Comparison of ENCODE assay signal across 22 cellular contexts in the genomic region with DNA sequence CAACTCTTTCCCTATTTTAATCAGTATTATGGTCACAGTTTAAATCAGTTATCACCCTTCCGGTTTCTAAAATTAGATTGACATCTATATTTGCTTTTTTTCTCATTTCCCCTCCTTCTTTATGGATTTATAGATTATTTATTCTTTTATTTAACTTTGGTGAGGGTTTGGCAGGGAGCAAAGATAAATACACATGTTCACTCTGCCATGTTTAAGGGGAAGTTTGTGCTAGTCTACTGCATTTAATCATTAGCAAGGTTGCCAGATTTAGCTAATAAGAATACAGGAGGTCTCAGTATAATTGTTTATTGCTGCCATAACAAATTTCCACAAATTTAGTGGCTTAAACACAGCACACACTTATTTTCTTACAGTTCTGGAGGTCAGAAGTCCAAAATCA.
DNase-seq lines count a peak whose midpoint lies in the region; ATAC-seq and TF ChIP-seq lines count a peak whose summit lies in the region.
"Had no signal": no experiment of that assay in that cellular context is flagged by ENCODE, and none has a peak within 500 bp of the region (broad histone marks: within the 10 kb centered on the region; RNA-seq: fewer than 3 reads in every experiment).

No MANE protein-coding gene starts in this region.

- 27 to 55% (median 33%) methylated on average over 1 of the region's 1 CpG for WGBS in stomach, 5 donors
- 89 to 92% methylated on average over 1 of the region's 1 CpG for WGBS in gastroesophageal sphincter (ENCODE audit: low coverage in 1 of 2), 2 donors

- ATAC-seq in left colon (peak; percentile 52), HG02884 (IDR thresholded peaks at IDR 0.05; ENCODE audit: unreplicated experiment) (no peak), gastroesophageal sphincter (no peak)
- ATAC-seq: GM12878 had no signal

- intact Hi-C loops in left colon (cut with DNase I, micrococcal nuclease) (no loop called here), stomach (cut with DNase I; ENCODE audit: low total_unique reads) (no loop called here)

- H3K27me3 ChIP-seq in stomach = no peaks in the 10 kb centered on the region
- H3K27me3 ChIP-seq in gastroesophageal sphincter = no peaks in the 10 kb centered on the region
- H3K27me3 ChIP-seq: BE2C, BLaER1 had no signal

- H3K9me3 ChIP-seq in stomach (no peaks in the 10 kb centered on the region), gastroesophageal sphincter (no peaks in the 10 kb centered on the region)
- H3K9me3 ChIP-seq: BE2C had no signal

- no peak for DNase-seq in left colon
- no peak for DNase-seq in stomach
- DNase-seq: 8988T; ACHN; BE2C; C1 segment of cervical spinal cord; CD4-positive, alpha-beta memory T cell; CD4-positive, CD25-positive, alpha-beta regulatory T cell; CD8-positive, alpha-beta memory T cell; COR-L47; DMS 273 treated with DMSO at 0.1 percent for 48 hours; DMS153; DMS53; DMS79; DND-41; EL; GDM1 had no signal

- H3K36me3 ChIP-seq in stomach = no peaks in the 10 kb centered on the region
- H3K36me3 ChIP-seq in gastroesophageal sphincter = no peaks in the 10 kb centered on the region
- H3K36me3 ChIP-seq: BE2C, BLaER1 had no signal

- H3K27ac ChIP-seq in VCaP = peak overlapping the region; percentile 64
- no peak overlapping the region for H3K27ac ChIP-seq in stomach
- no peak overlapping the region for H3K27ac ChIP-seq in gastroesophageal sphincter
- H3K27ac ChIP-seq: BLaER1 had no signal

- TF ChIP-seq EP300 in stomach (IDR thresholded peaks at IDR 0.05) (no peak), gastroesophageal sphincter (IDR thresholded peaks at IDR 0.05) (no peak)

- H3K4me3 ChIP-seq in stomach (no peak overlapping the region), gastroesophageal sphincter (no peak overlapping the region)
- H3K4me3 ChIP-seq: BLaER1, GM12878 had no signal

- TF ChIP-seq POLR2A in stomach (IDR thresholded peaks at IDR 0.05) (no peak), gastroesophageal sphincter (IDR thresholded peaks at IDR 0.05) (no peak)

- TF ChIP-seq CTCF in VCaP (conservative IDR thresholded peaks at IDR 0.05) (no peak), stomach (IDR thresholded peaks at IDR 0.05) (no peak), gastroesophageal sphincter (IDR thresholded peaks at IDR 0.05) (no peak)

- H3K4me1 ChIP-seq in stomach (no peaks in the 10 kb centered on the region), gastroesophageal sphincter (no peaks in the 10 kb centered on the region)
- H3K4me1 ChIP-seq: BE2C, BLaER1 had no signal
